Comparison of ENCODE assay signal across 8 cellular contexts in genomic region chr17:44218344-44219125, GRCh38. TPM values are rescaled to one million over a fixed set of nuclear protein-coding genes. Genes with fewer than 3 reads are reported as not detected.
DNase-seq lines count a peak whose midpoint lies in the region; ATAC-seq and TF ChIP-seq lines count a peak whose summit lies in the region.

No MANE protein-coding gene starts in this region.

- peak overlapping the region; percentile 57 to 77 for H3K9ac ChIP-seq in duodenal mucosa (ENCODE audit: low read depth in 1 of 2, low read length in 2 of 2)

- DNase-seq in AG20443 (ENCODE audit: low spot score) (peak; percentile 94), GM19238 (ENCODE audit: insufficient read length, low spot score) (peak; percentile 83), NCI-H69 (lab: John Stamatoyannopoulos, UW) (peak; percentile 98), lower lobe of right lung (peak; percentile 90)
- peak; percentile 82 to 88 for DNase-seq in activated CD4-positive, alpha-beta T cell treated with anti-CD3 and anti-CD28 coated beads, Interleukin-2, amount 50 U/mL, for 48 hours
- DNase-seq in stimulated activated CD4-positive, alpha-beta T cell treated with anti-CD3 and anti-CD28 coated beads, Interleukin-4, amount 100 ng/mL, for 48 hours (ENCODE audit: low read depth in 2 of 2) = peak; percentile 78 to 81

- intact Hi-C loops in lower lobe of right lung (cut with DNase I) = loop anchor here (10.0 kb wide), 1 partner anchor 126 kb away; the partner anchor contains the start of gene GRN

- H3K36me3 ChIP-seq in duodenal mucosa (ENCODE audit: control insufficient read depth in 1 of 2, insufficient read depth in 2 of 2, low read length in 2 of 2) (peaks cover 30 to 34% of the 10 kb centered on the region in 2 donors), lower lobe of right lung (peaks cover 43% of the 10 kb centered on the region)

- TF ChIP-seq CTCF in lower lobe of right lung (IDR thresholded peaks at IDR 0.05) = peak; percentile 68

- peak overlapping the region; percentile 93 for H3K27ac ChIP-seq in duodenal mucosa (ENCODE audit: low read depth, low read length)
- H3K27ac ChIP-seq in lower lobe of right lung = peak overlapping the region; percentile 96

- H3K4me3 ChIP-seq in duodenal mucosa (ENCODE audit: low read depth in 1 of 2, low read length in 2 of 2) (peak overlapping the region; percentile 66 to 74), lower lobe of right lung (peak overlapping the region; percentile 97)

- ATAC-seq in HG03521 (IDR thresholded peaks at IDR 0.05; ENCODE audit: unreplicated experiment) (peak; percentile 38), lower lobe of right lung (peak; percentile 74 to 88)

- H3K27me3 ChIP-seq in duodenal mucosa (ENCODE audit: control insufficient read depth in 1 of 2, insufficient read depth in 2 of 2, low read length in 2 of 2) (no peaks in the 10 kb centered on the region), lower lobe of right lung (ENCODE audit: low read depth) (no peaks in the 10 kb centered on the region)

- H3K9me3 ChIP-seq in duodenal mucosa (ENCODE audit: control insufficient read depth in 1 of 2, low read length in 2 of 2) = no peaks in the 10 kb centered on the region
- H3K9me3 ChIP-seq in lower lobe of right lung = no peaks in the 10 kb centered on the region

- H3K4me1 ChIP-seq in duodenal mucosa (ENCODE audit: control insufficient read depth in 1 of 2, insufficient read depth in 2 of 2, low read length in 2 of 2) (peaks cover 38 to 43% of the 10 kb centered on the region in 2 donors), lower lobe of right lung (peaks cover 35% of the 10 kb centered on the region)

RNA-seq across cellular contexts. Expression of gene UBTF, which starts 0.9 kb away (rescaled TPM):
- total RNA-seq in lower lobe of right lung = 56.7 TPM

RNA-seq across cellular contexts. Expression of gene ATXN7L3, which starts 18.9 kb away (rescaled TPM):
- total RNA-seq in lower lobe of right lung = 67.4 TPM

RNA-seq across cellular contexts. Expression of gene TMUB2, which starts 31.8 kb away (rescaled TPM):
- total RNA-seq in lower lobe of right lung = 41.9 TPM

RNA-seq across cellular contexts. Expression of gene ASB16, which starts 48.0 kb away (rescaled TPM):
- total RNA-seq in lower lobe of right lung = not detected

RNA-seq across cellular contexts. Expression of gene SLC4A1, which starts 49.4 kb away (rescaled TPM):
- total RNA-seq in lower lobe of right lung = 0.83 TPM

Comparison
In these comparisons a context has a peak if more than half of its experiments do, and no peak if none do; other contexts are left out.
1. Peak in every context shown above with its lines: DNase-seq, ATAC-seq, H3K4me3 ChIP-seq and H3K27ac ChIP-seq.